ENCODE assay signal across 1 cellular context in the genomic region with DNA sequence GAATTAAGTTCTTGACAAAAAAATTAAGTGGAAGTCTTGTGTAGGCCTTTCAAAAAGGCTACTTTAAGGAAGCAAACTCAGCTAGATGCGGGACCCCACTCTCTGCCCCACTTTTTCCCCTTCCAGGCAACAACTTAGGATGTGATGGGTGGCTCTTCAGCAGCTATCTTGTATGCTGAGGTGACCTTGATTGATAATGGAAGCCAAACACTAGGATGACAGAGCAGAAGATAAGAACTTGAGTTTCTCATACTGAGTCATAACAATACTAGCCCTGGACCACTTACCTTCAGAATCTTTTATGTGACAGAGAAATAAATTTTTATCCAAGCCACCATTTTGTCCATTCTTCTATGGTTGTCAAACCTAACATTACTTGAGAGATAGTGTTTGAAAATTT.
A peak's percentile ranks its signal among the peaks of the same experiment; 100 is the strongest.
TF ChIP-seq lines count a peak whose summit lies in the region.

No MANE protein-coding gene starts in this region.

TF ChIP-seq in K562, 482 proteins besides CTCF, POLR2A, EP300 and RAD21:
- TF ChIP-seq DPF2 (IDR thresholded peaks at IDR 0.05): peak; percentile 71
- peak; percentile 48 for TF ChIP-seq MEIS2 (IDR thresholded peaks at IDR 0.05; ENCODE audit: partially characterized antibody)
- TF ChIP-seq HDAC1 (IDR thresholded peaks at IDR 0.05): peak in 1 of 2 experiments; percentile 36; a peak in 1 of 4 replicates
- peak; percentile 40; the same call in 1 of the 2 replicates for TF ChIP-seq FOSL1 (tag; conservative IDR thresholded peaks at IDR 0.05)
- TF ChIP-seq JUND (IDR thresholded peaks at IDR 0.05; ENCODE audit: borderline replicate concordance, low read depth, low read length): peak; percentile 32; the same call in 1 of the 2 replicates
- TF ChIP-seq JUND (tag; IDR thresholded peaks at IDR 0.05; ENCODE audit: borderline replicate concordance, low read depth, low read length): no peak
- TF ChIP-seq CHD2 (IDR thresholded peaks at IDR 0.05; ENCODE audit: low read depth, low read length): no peak
- TF ChIP-seq SOX6 (IDR thresholded peaks at IDR 0.05): peak; percentile 23; the same call in 1 of the 2 replicates
- 0 out of 2 replicates have a peak, but pooled peaks have one; percentile 37 for TF ChIP-seq EHMT2 (IDR thresholded peaks at IDR 0.05)
- TF ChIP-seq ZNF316 (IDR thresholded peaks at IDR 0.05): peak; percentile 22; the same call in 1 of the 2 replicates
- TF ChIP-seq RCOR1 (IDR thresholded peaks at IDR 0.05; ENCODE audit: borderline replicate concordance in 1 of 2, low read depth in 2 of 2, low read length in 2 of 2): peak in 1 of 2 experiments; percentile 77; a peak in 2 of 4 replicates
- peak; percentile 62 for TF ChIP-seq ARID1B (IDR thresholded peaks at IDR 0.05)
- no peak for TF ChIP-seq PHF21A (IDR thresholded peaks at IDR 0.05; ENCODE audit: borderline replicate concordance, low read depth)
- TF ChIP-seq, protein P1, sequence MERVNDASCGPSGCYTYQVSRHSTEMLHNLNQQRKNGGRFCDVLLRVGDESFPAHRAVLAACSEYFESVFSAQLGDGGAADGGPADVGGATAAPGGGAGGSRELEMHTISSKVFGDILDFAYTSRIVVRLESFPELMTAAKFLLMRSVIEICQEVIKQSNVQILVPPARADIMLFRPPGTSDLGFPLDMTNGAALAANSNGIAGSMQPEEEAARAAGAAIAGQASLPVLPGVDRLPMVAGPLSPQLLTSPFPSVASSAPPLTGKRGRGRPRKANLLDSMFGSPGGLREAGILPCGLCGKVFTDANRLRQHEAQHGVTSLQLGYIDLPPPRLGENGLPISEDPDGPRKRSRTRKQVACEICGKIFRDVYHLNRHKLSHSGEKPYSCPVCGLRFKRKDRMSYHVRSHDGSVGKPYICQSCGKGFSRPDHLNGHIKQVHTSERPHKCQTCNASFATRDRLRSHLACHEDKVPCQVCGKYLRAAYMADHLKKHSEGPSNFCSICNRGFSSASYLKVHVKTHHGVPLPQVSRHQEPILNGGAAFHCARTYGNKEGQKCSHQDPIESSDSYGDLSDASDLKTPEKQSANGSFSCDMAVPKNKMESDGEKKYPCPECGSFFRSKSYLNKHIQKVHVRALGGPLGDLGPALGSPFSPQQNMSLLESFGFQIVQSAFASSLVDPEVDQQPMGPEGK (CRISPR knock-in tag; IDR thresholded peaks at IDR 0.05; ENCODE audit: borderline replicate concordance): no peak
- TF ChIP-seq MAFF (IDR thresholded peaks at IDR 0.05; ENCODE audit: low read length): 0 out of 2 replicates have a peak, but pooled peaks have one; percentile 11
- 0 out of 2 replicates have a peak, but pooled peaks have one; percentile 28 for TF ChIP-seq SMARCE1 (IDR thresholded peaks at IDR 0.05)
- TF ChIP-seq, protein P2, sequence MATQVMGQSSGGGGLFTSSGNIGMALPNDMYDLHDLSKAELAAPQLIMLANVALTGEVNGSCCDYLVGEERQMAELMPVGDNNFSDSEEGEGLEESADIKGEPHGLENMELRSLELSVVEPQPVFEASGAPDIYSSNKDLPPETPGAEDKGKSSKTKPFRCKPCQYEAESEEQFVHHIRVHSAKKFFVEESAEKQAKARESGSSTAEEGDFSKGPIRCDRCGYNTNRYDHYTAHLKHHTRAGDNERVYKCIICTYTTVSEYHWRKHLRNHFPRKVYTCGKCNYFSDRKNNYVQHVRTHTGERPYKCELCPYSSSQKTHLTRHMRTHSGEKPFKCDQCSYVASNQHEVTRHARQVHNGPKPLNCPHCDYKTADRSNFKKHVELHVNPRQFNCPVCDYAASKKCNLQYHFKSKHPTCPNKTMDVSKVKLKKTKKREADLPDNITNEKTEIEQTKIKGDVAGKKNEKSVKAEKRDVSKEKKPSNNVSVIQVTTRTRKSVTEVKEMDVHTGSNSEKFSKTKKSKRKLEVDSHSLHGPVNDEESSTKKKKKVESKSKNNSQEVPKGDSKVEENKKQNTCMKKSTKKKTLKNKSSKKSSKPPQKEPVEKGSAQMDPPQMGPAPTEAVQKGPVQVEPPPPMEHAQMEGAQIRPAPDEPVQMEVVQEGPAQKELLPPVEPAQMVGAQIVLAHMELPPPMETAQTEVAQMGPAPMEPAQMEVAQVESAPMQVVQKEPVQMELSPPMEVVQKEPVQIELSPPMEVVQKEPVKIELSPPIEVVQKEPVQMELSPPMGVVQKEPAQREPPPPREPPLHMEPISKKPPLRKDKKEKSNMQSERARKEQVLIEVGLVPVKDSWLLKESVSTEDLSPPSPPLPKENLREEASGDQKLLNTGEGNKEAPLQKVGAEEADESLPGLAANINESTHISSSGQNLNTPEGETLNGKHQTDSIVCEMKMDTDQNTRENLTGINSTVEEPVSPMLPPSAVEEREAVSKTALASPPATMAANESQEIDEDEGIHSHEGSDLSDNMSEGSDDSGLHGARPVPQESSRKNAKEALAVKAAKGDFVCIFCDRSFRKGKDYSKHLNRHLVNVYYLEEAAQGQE (CRISPR knock-in tag; IDR thresholded peaks at IDR 0.05; ENCODE audit: low read depth): no peak
- TF ChIP-seq FOXM1 (IDR thresholded peaks at IDR 0.05; ENCODE audit: low read depth): peak; percentile 22; the same call in 1 of the 2 replicates
- no peak for TF ChIP-seq FOXM1 (CRISPR knock-in tag; IDR thresholded peaks at IDR 0.05; ENCODE audit: low read depth)
- TF ChIP-seq KDM1A (IDR thresholded peaks at IDR 0.05): peak in 1 of 2 experiments; percentile 72; a peak in 3 of 4 replicates
- TF ChIP-seq MAFG (tag; conservative IDR thresholded peaks at IDR 0.05): 0 out of 2 replicates have a peak, but pooled peaks have one; percentile 7
- TF ChIP-seq ADNP (tag; IDR thresholded peaks at IDR 0.05): peak; percentile 77
- TF ChIP-seq BCOR (IDR thresholded peaks at IDR 0.05): peak; percentile 78; the same call in 1 of the 2 replicates
- TF ChIP-seq SMARCA4 (IDR thresholded peaks at IDR 0.05): peak; percentile 39; the same call in 1 of the 2 replicates
- no peak for TF ChIP-seq ZNF76 (CRISPR knock-in tag; IDR thresholded peaks at IDR 0.05; ENCODE audit: borderline replicate concordance)
- no peak for TF ChIP-seq PURB (CRISPR knock-in tag; IDR thresholded peaks at IDR 0.05; ENCODE audit: low read depth)
- TF ChIP-seq ZNF445 (CRISPR knock-in tag; IDR thresholded peaks at IDR 0.05; ENCODE audit: low read depth): no peak
- TF ChIP-seq NCOR1 (IDR thresholded peaks at IDR 0.05): peak; percentile 16; the same call in 1 of the 2 replicates
- peak; percentile 70 for TF ChIP-seq NFE2 (IDR thresholded peaks at IDR 0.05; ENCODE audit: low read depth)
- TF ChIP-seq, protein P3, sequence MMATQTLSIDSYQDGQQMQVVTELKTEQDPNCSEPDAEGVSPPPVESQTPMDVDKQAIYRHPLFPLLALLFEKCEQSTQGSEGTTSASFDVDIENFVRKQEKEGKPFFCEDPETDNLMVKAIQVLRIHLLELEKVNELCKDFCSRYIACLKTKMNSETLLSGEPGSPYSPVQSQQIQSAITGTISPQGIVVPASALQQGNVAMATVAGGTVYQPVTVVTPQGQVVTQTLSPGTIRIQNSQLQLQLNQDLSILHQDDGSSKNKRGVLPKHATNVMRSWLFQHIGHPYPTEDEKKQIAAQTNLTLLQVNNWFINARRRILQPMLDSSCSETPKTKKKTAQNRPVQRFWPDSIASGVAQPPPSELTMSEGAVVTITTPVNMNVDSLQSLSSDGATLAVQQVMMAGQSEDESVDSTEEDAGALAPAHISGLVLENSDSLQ (IDR thresholded peaks at IDR 0.05): peak; percentile 40; the same call in 1 of the 2 replicates
- TF ChIP-seq, protein P4, sequence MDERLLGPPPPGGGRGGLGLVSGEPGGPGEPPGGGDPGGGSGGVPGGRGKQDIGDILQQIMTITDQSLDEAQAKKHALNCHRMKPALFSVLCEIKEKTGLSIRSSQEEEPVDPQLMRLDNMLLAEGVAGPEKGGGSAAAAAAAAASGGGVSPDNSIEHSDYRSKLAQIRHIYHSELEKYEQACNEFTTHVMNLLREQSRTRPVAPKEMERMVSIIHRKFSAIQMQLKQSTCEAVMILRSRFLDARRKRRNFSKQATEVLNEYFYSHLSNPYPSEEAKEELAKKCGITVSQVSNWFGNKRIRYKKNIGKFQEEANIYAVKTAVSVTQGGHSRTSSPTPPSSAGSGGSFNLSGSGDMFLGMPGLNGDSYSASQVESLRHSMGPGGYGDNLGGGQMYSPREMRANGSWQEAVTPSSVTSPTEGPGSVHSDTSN (CRISPR knock-in tag; IDR thresholded peaks at IDR 0.05; ENCODE audit: low read depth): no peak
- TF ChIP-seq, protein P4 (tag; conservative IDR thresholded peaks at IDR 0.05; ENCODE audit: low read depth): 0 out of 2 replicates have a peak, but pooled peaks have one; percentile 20
- peak; percentile 27; the same call in 1 of the 2 replicates for TF ChIP-seq POLR2AphosphoS5 (IDR thresholded peaks at IDR 0.05; ENCODE audit: control insufficient read depth, insufficient read depth, low read depth, low read length)
- TF ChIP-seq RBM25 (IDR thresholded peaks at IDR 0.05; ENCODE audit: low read depth, low read length, severe bottlenecking): peak; percentile 98
- TF ChIP-seq FUS (optimal IDR thresholded peaks at IDR 0.05; ENCODE audit: low read depth, low read length): no peak
- TF ChIP-seq HLTF (IDR thresholded peaks at IDR 0.05): 0 out of 2 replicates have a peak, but pooled peaks have one; percentile 88
- TF ChIP-seq, protein P5, sequence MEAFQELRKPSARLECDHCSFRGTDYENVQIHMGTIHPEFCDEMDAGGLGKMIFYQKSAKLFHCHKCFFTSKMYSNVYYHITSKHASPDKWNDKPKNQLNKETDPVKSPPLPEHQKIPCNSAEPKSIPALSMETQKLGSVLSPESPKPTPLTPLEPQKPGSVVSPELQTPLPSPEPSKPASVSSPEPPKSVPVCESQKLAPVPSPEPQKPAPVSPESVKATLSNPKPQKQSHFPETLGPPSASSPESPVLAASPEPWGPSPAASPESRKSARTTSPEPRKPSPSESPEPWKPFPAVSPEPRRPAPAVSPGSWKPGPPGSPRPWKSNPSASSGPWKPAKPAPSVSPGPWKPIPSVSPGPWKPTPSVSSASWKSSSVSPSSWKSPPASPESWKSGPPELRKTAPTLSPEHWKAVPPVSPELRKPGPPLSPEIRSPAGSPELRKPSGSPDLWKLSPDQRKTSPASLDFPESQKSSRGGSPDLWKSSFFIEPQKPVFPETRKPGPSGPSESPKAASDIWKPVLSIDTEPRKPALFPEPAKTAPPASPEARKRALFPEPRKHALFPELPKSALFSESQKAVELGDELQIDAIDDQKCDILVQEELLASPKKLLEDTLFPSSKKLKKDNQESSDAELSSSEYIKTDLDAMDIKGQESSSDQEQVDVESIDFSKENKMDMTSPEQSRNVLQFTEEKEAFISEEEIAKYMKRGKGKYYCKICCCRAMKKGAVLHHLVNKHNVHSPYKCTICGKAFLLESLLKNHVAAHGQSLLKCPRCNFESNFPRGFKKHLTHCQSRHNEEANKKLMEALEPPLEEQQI (IDR thresholded peaks at IDR 0.05): peak; percentile 41; the same call in 1 of the 2 replicates
- TF ChIP-seq ZNF282 (CRISPR knock-in tag; IDR thresholded peaks at IDR 0.05): no peak
